Comparison of ENCODE assay signal across 23 cellular contexts in genomic region chr13:49646688-49647087, GRCh38. TPM values are rescaled to one million over a fixed set of nuclear protein-coding genes. Genes with fewer than 3 reads are reported as not detected.
"Had no signal": no experiment of that assay in that cellular context is flagged by ENCODE, and none has a peak within 500 bp of the region (broad histone marks: within the 10 kb centered on the region; RNA-seq: fewer than 3 reads in every experiment).

No MANE protein-coding gene starts in this region.

- H3K36me3 ChIP-seq: SJSA1 had no signal

- H3K4me2 ChIP-seq: KMS-11 had no signal

- FAIRE-seq: RCC 7860 had no signal

- H3K4me3 ChIP-seq: SJSA1, SK-N-MC had no signal

- DNase-seq: IMR-90, Kasumi-1, MM.1S, NCI-H1092 treated with DMSO at 0.1 percent for 48 hours, NCI-H1436, NCI-H187, NCI-H2029, NCI-H2081 treated with DMSO at 0.1 percent for 48 hours, NCI-H2171, NCI-H226, NCI-H446, NCI-H510A, NCI-H524 treated with DMSO at 0.1 percent for 48 hours, NCI-H69, NCI-H774, Right ventricle myocardium superior, RPMI8226, SIG-M5 had no signal

- H3K9ac ChIP-seq: KMS-11 had no signal

- H3K9me3 ChIP-seq: SJSA1 had no signal

- H3K27me3 ChIP-seq: SJSA1 had no signal

- H3K27ac ChIP-seq: KMS-11, SJSA1, SK-N-MC had no signal

RNA-seq across cellular contexts. Expression of gene ARL11, which starts 18.4 kb away (rescaled TPM):
- total RNA-seq: IMR-90, M059J had no signal
- polyA plus RNA-seq: IMR-90 had no signal
